ENCODE assay signal across 8 cellular contexts in the genomic region with DNA sequence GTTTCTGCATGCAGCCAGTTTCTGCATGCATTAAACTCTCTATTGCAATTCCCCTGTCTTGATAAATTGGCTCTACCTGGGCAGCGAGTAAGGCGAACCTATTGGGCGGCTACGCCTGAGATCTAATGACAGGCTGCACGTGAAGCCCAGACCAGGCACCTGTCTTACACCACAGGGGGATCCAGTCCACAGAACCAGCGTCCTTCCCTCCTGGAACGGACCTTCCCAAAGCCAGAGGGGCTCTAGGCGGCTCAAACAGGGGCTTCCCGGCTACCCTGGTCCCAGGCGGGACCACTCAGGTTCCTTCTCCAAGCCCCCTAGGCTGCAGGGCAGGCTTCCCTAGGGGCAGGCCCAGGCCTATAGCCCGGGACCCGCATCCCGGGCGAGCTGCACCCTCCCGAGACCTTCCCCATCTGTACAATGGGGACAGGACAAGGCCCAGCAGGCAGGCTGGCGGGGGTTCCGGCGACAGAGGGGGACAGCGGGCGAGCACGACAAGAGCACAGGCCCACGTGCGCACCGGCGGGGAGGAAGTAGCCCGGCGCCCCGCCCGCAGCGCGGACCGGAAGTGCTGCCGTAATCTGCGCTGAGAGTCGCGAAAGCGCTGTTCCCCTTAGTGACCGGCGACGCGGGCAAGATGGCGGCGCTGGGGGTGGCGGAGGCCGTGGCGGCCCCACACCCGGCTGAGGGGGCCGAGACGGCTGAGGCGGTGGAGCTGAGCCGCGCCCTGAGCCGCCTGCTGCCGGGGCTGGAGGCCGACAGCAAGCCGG. TPM values are rescaled to one million over a fixed set of nuclear protein-coding genes. Genes with fewer than 3 reads are reported as not detected.
DNase-seq lines count a peak whose midpoint lies in the region; ATAC-seq and TF ChIP-seq lines count a peak whose summit lies in the region.

A gene (plus strand): TSS at position 616 of the 770 bp plus-strand sequence. CDS start 22 bp downstream, at position 638.

- ATAC-seq in HG02610 (IDR thresholded peaks at IDR 0.05; ENCODE audit: unreplicated experiment): peak; percentile 89

- intact Hi-C loops in cardiac septum (cut with DNase I): loop anchor here (5.0 kb wide), 2 partner anchors 59 to 74 kb away; no protein-coding TSS in a partner anchor
- intact Hi-C loops in posterior cingulate gyrus (cut with DNase I): no loop called here

- peaks cover 35% of the 10 kb centered on the region for H3K36me3 Mint-ChIP-seq in type B pancreatic cell

- H3K27me3 Mint-ChIP-seq in type B pancreatic cell: no peaks in the 10 kb centered on the region

- H3K9me3 Mint-ChIP-seq in type B pancreatic cell: peaks cover 26% of the 10 kb centered on the region

- peak; percentile 64 for DNase-seq in GM12864 (ENCODE audit: low read depth)
- DNase-seq in NCI-H1092 (lab: John Stamatoyannopoulos, UW): peak; percentile 91
- peak; percentile 71 to 87 for DNase-seq in SW 1271 (lab: John Stamatoyannopoulos, UW)
- DNase-seq in activated naive CD8-positive, alpha-beta T cell treated with anti-CD3 and anti-CD28 coated beads, Interleukin-2, amount 50 U/mL, for 16 hours (ENCODE audit: low read depth, low spot score): peak; percentile 78
- DNase-seq in cardiac septum (ENCODE audit: low spot score): peak; percentile 92
- DNase-seq in posterior cingulate gyrus: peak; percentile 78 to 98 (median 86)
- peak; percentile 88 for DNase-seq in type B pancreatic cell (ENCODE audit: extremely low spot score, unreplicated experiment)

- TF ChIP-seq CTCF in GM12864 (IDR thresholded peaks at IDR 0.05; ENCODE audit: low read depth, low read length, missing control alignments): no peak
- TF ChIP-seq CTCF in type B pancreatic cell (conservative IDR thresholded peaks at IDR 0.05): no peak

- peaks cover 16% of the 10 kb centered on the region for H3K4me1 Mint-ChIP-seq in type B pancreatic cell (ENCODE audit: unreplicated experiment)

- peak within 1 kb of the TSS; percentile 93 for H3K27ac Mint-ChIP-seq in type B pancreatic cell

- peak within 1 kb of the TSS; percentile 90 for H3K4me3 Mint-ChIP-seq in type B pancreatic cell

- H3K4me3 ChIP-seq in GM12864 (ENCODE audit: low read depth, low read length): peak within 1 kb of the TSS; percentile 90

RNA-seq across cellular contexts. Expression of the gene that starts here (rescaled TPM):
- total RNA-seq in cardiac septum: 22.1 TPM
- 42.4 and 45.6 TPM in 2 replicates for total RNA-seq in type B pancreatic cell (ENCODE audit: low replicate concordance)

Comparison
In these comparisons a context has a peak if more than half of its experiments do, and no peak if none do; other contexts are left out.
1. Peak in every context shown above with its lines: DNase-seq, ATAC-seq and H3K4me3 ChIP-seq.